In the genomic region with DNA sequence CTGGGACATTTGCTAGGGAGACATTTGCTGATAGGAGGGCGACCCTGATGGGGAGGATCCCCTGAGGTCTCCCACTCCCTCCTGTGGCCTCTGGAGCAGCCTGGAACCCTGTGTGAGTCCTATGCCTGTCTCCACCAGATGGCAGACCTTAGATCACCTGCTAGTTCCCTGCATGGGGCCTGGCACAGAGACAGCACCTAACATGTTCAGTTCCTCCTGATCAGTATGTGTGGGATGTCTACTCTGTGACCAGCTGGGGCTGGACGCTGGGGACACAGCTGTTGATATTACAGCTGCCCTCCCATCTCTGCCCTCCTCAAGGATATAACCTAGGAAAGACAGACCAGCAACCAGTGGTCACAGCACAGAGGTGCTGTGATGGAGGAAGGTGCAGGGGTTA, we compare ENCODE assay signal across 1 cellular context.
TF ChIP-seq lines count a peak whose summit lies in the region.

No MANE protein-coding gene starts in this region.

TF ChIP-seq in K562, 482 proteins besides CTCF, POLR2A, EP300 and RAD21:
- TF ChIP-seq TEAD2 (tag; IDR thresholded peaks at IDR 0.05) (no peak), RCOR1 (IDR thresholded peaks at IDR 0.05; ENCODE audit: borderline replicate concordance in 1 of 2, low read depth in 2 of 2, low read length in 2 of 2) (0 out of 4 replicates have a peak, but pooled peaks of 1 of the 2 experiments have one; percentile 14), CBFA2T3 (IDR thresholded peaks at IDR 0.05) (peak; percentile 13; the same call in 1 of the 2 replicates), SAFB (IDR thresholded peaks at IDR 0.05; ENCODE audit: borderline replicate concordance, low read depth, low read length) (no peak), NFE2L1 (tag; IDR thresholded peaks at IDR 0.05; ENCODE audit: borderline replicate concordance, low read depth) (no peak), TGIF2 (CRISPR knock-in tag; IDR thresholded peaks at IDR 0.05) (no peak), TRIM28 (IDR thresholded peaks at IDR 0.05) (no peak), MTA3 (IDR thresholded peaks at IDR 0.05; ENCODE audit: borderline replicate concordance) (0 out of 2 replicates have a peak, but pooled peaks have one; percentile 17), GABPA (tag; conservative IDR thresholded peaks at IDR 0.05; ENCODE audit: low read depth) (no peak), ZFX (CRISPR knock-in tag; IDR thresholded peaks at IDR 0.05) (0 out of 2 replicates have a peak, but pooled peaks have one; percentile 24), NFIC (IDR thresholded peaks at IDR 0.05) (peak; percentile 27; the same call in 1 of the 2 replicates), ZNF224 (CRISPR knock-in tag; IDR thresholded peaks at IDR 0.05) (no peak), ZBTB7A (IDR thresholded peaks at IDR 0.05; ENCODE audit: borderline replicate concordance, control insufficient read depth, low read depth, low read length) (peak; percentile 43; the same call in 1 of the 2 replicates)
- TF ChIP-seq, protein P1, sequence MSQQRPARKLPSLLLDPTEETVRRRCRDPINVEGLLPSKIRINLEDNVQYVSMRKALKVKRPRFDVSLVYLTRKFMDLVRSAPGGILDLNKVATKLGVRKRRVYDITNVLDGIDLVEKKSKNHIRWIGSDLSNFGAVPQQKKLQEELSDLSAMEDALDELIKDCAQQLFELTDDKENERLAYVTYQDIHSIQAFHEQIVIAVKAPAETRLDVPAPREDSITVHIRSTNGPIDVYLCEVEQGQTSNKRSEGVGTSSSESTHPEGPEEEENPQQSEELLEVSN (IDR thresholded peaks at IDR 0.05; ENCODE audit: borderline replicate concordance in 1 of 2, extremely low read depth in 1 of 2, insufficient read depth in 1 of 2, insufficient read length in 1 of 2, low read depth in 1 of 2, low read length in 1 of 2, poor library complexity in 1 of 2, severe bottlenecking in 1 of 2), result no peak
- TF ChIP-seq, protein P2, sequence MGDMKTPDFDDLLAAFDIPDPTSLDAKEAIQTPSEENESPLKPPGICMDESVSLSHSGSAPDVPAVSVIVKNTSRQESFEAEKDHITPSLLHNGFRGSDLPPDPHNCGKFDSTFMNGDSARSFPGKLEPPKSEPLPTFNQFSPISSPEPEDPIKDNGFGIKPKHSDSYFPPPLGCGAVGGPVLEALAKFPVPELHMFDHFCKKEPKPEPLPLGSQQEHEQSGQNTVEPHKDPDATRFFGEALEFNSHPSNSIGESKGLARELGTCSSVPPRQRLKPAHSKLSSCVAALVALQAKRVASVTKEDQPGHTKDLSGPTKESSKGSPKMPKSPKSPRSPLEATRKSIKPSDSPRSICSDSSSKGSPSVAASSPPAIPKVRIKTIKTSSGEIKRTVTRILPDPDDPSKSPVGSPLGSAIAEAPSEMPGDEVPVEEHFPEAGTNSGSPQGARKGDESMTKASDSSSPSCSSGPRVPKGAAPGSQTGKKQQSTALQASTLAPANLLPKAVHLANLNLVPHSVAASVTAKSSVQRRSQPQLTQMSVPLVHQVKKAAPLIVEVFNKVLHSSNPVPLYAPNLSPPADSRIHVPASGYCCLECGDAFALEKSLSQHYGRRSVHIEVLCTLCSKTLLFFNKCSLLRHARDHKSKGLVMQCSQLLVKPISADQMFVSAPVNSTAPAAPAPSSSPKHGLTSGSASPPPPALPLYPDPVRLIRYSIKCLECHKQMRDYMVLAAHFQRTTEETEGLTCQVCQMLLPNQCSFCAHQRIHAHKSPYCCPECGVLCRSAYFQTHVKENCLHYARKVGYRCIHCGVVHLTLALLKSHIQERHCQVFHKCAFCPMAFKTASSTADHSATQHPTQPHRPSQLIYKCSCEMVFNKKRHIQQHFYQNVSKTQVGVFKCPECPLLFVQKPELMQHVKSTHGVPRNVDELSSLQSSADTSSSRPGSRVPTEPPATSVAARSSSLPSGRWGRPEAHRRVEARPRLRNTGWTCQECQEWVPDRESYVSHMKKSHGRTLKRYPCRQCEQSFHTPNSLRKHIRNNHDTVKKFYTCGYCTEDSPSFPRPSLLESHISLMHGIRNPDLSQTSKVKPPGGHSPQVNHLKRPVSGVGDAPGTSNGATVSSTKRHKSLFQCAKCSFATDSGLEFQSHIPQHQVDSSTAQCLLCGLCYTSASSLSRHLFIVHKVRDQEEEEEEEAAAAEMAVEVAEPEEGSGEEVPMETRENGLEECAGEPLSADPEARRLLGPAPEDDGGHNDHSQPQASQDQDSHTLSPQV (IDR thresholded peaks at IDR 0.05), result peak; percentile 58; the same call in 1 of the 2 replicates
- TF ChIP-seq, protein P3, sequence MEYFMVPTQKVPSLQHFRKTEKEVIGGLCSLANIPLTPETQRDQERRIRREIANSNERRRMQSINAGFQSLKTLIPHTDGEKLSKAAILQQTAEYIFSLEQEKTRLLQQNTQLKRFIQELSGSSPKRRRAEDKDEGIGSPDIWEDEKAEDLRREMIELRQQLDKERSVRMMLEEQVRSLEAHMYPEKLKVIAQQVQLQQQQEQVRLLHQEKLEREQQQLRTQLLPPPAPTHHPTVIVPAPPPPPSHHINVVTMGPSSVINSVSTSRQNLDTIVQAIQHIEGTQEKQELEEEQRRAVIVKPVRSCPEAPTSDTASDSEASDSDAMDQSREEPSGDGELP (CRISPR knock-in tag; IDR thresholded peaks at IDR 0.05; ENCODE audit: borderline replicate concordance), result peak; percentile 50; the same call in 1 of the 2 replicates
- TF ChIP-seq, protein P4, sequence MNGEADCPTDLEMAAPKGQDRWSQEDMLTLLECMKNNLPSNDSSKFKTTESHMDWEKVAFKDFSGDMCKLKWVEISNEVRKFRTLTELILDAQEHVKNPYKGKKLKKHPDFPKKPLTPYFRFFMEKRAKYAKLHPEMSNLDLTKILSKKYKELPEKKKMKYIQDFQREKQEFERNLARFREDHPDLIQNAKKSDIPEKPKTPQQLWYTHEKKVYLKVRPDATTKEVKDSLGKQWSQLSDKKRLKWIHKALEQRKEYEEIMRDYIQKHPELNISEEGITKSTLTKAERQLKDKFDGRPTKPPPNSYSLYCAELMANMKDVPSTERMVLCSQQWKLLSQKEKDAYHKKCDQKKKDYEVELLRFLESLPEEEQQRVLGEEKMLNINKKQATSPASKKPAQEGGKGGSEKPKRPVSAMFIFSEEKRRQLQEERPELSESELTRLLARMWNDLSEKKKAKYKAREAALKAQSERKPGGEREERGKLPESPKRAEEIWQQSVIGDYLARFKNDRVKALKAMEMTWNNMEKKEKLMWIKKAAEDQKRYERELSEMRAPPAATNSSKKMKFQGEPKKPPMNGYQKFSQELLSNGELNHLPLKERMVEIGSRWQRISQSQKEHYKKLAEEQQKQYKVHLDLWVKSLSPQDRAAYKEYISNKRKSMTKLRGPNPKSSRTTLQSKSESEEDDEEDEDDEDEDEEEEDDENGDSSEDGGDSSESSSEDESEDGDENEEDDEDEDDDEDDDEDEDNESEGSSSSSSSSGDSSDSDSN (IDR thresholded peaks at IDR 0.05; ENCODE audit: borderline replicate concordance in 1 of 2, low read depth in 2 of 2, low read length in 2 of 2), result 0 out of 4 replicates have a peak, but pooled peaks of 1 of the 2 experiments have one; percentile 24
- TF ChIP-seq, protein P5, sequence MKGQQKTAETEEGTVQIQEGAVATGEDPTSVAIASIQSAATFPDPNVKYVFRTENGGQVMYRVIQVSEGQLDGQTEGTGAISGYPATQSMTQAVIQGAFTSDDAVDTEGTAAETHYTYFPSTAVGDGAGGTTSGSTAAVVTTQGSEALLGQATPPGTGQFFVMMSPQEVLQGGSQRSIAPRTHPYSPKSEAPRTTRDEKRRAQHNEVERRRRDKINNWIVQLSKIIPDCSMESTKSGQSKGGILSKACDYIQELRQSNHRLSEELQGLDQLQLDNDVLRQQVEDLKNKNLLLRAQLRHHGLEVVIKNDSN (CRISPR knock-in tag; IDR thresholded peaks at IDR 0.05), result 0 out of 2 replicates have a peak, but pooled peaks have one; percentile 8
- TF ChIP-seq, protein P6, sequence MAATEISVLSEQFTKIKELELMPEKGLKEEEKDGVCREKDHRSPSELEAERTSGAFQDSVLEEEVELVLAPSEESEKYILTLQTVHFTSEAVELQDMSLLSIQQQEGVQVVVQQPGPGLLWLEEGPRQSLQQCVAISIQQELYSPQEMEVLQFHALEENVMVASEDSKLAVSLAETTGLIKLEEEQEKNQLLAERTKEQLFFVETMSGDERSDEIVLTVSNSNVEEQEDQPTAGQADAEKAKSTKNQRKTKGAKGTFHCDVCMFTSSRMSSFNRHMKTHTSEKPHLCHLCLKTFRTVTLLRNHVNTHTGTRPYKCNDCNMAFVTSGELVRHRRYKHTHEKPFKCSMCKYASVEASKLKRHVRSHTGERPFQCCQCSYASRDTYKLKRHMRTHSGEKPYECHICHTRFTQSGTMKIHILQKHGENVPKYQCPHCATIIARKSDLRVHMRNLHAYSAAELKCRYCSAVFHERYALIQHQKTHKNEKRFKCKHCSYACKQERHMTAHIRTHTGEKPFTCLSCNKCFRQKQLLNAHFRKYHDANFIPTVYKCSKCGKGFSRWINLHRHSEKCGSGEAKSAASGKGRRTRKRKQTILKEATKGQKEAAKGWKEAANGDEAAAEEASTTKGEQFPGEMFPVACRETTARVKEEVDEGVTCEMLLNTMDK (IDR thresholded peaks at IDR 0.05; ENCODE audit: borderline replicate concordance, insufficient read depth, low read depth, low read length, poor library complexity, severe bottlenecking), result peak; percentile 36
